ENCODE assay signal across 22 cellular contexts in genomic region chr5:168694289-168694688, GRCh38.
DNase-seq lines count a peak whose midpoint lies in the region; ATAC-seq, FAIRE-seq and TF ChIP-seq lines count a peak whose summit lies in the region.
"Had no signal": no experiment of that assay in that cellular context is flagged by ENCODE, and none has a peak within 500 bp of the region (broad histone marks: within the 10 kb centered on the region; RNA-seq: fewer than 3 reads in every experiment).

No MANE protein-coding gene starts in this region.

- peaks cover 24% of the 10 kb centered on the region for H3K27me3 Mint-ChIP-seq in stimulated activated naive CD8-positive, alpha-beta T cell treated with anti-CD3 and anti-CD28 coated beads, Interleukin-15, amount 100 ng/mL, for 72 hours

- ATAC-seq in stimulated activated naive CD8-positive, alpha-beta T cell treated with anti-CD3 and anti-CD28 coated beads, Interleukin-15, Interleukin-2, amounts not matched to agents 100 U/mL and 50 U/mL, for 24 hours = peak; percentile 16
- no peak for ATAC-seq in stimulated activated naive CD8-positive, alpha-beta T cell treated with anti-CD3 and anti-CD28 coated beads, Interleukin-15, amount 100 ng/mL, for 72 hours
- ATAC-seq in K562 = no peak
- ATAC-seq: A549; CD8-positive, alpha-beta T cell had no signal

- H3K4me1 ChIP-seq in K562 (replicated peaks in 1 of 2; ENCODE audit: control insufficient read depth in 2 of 2, insufficient read depth in 2 of 2, low read length in 2 of 2) = peaks cover 6 to 11% of the 10 kb centered on the region in 2 experiments; a peak in 4 of 5 replicates
- H3K4me1 ChIP-seq: A549; BLaER1 treated with 17β-estradiol and CSF1 and Interleukin-3, amounts not matched to agents 10 nM and 100 nM had no signal

- H2AFZ ChIP-seq in K562 (ENCODE audit: low read depth, low read length) = no peak overlapping the region

- no peak overlapping the region for H3K4me2 ChIP-seq in K562 (ENCODE audit: insufficient read depth, low read length)
- H3K4me2 ChIP-seq: A549; BLaER1 treated with 17β-estradiol and CSF1 and Interleukin-3, amounts not matched to agents 10 nM and 100 nM had no signal

- H3K9me1 ChIP-seq in K562 (ENCODE audit: control insufficient read depth, insufficient read depth, low read length) = no peaks in the 10 kb centered on the region

- no peak for FAIRE-seq in K562 (lab: Jason Lieb, UNC)
- FAIRE-seq: A549, D721Med, G401.6, GM12891, GM19239 had no signal

- intact Hi-C loops in K562 (cut with micrococcal nuclease) = no loop called here
- intact Hi-C loops in posterior vena cava (cut with DNase I) = loop anchor here in 1 of 2 donors (10.0 kb wide), 1 partner anchor 871 kb away; no protein-coding TSS in a partner anchor

- no peak overlapping the region for H3K27ac ChIP-seq in K562 (ENCODE audit: extremely low read depth, low read depth, low read length)
- H3K27ac ChIP-seq: 22Rv1; A549; BLaER1 treated with 17β-estradiol and CSF1 and Interleukin-3, amounts not matched to agents 10 nM and 100 nM; C4-2B had no signal

- TF ChIP-seq POLR2A in K562 (conservative IDR thresholded peaks at IDR 0.05) = no peak

- no peaks in the 10 kb centered on the region for H4K20me1 ChIP-seq in K562 (replicated peaks; ENCODE audit: control insufficient read depth, insufficient read depth, low read length)
- H4K20me1 ChIP-seq: BLaER1 treated with 17β-estradiol and CSF1 and Interleukin-3, amounts not matched to agents 10 nM and 100 nM had no signal

- TF ChIP-seq CTCF in K562 (IDR thresholded peaks at IDR 0.05 in 2 of 3, conservative IDR thresholded peaks at IDR 0.05 in 1 of 3; ENCODE audit: insufficient read depth in 2 of 3, low read depth in 1 of 3, low read length in 3 of 3) = no peak

- CTCF ChIA-PET in K562 (lab: Yijun Ruan, JAX; ENCODE audit: low intra/inter-chr PET ratio) = no interaction called here

- in situ Hi-C loops in K562 (cut with MboI) = loop anchor here (10.0 kb wide), 1 partner anchor 601 kb away; no protein-coding TSS in a partner anchor

- WGBS in K562 (ENCODE audit: insufficient coverage, low coverage, missing lambda C conversion rate) = 44% methylated on average over 1 of the region's 1 CpG

- H3K27ac Mint-ChIP-seq in stimulated activated naive CD8-positive, alpha-beta T cell treated with anti-CD3 and anti-CD28 coated beads, Interleukin-15, amount 100 ng/mL, for 72 hours = no peak overlapping the region
- H3K27ac Mint-ChIP-seq: B cell; CD4-positive, alpha-beta T cell; CD8-positive, alpha-beta T cell had no signal

- no peaks in the 10 kb centered on the region for H3K9me3 ChIP-seq in K562 (replicated peaks; ENCODE audit: control insufficient read depth, insufficient read depth, low read depth, low read length)
- H3K9me3 ChIP-seq: A549; BLaER1 treated with 17β-estradiol and CSF1 and Interleukin-3, amounts not matched to agents 10 nM and 100 nM had no signal

- H3K4me3 Mint-ChIP-seq in stimulated activated naive CD8-positive, alpha-beta T cell treated with anti-CD3 and anti-CD28 coated beads, Interleukin-15, amount 100 ng/mL, for 72 hours = no peak overlapping the region
- H3K4me3 Mint-ChIP-seq: B cell; CD4-positive, alpha-beta T cell; CD8-positive, alpha-beta T cell had no signal

- H3K9me3 Mint-ChIP-seq in stimulated activated naive CD8-positive, alpha-beta T cell treated with anti-CD3 and anti-CD28 coated beads, Interleukin-15, amount 100 ng/mL, for 72 hours = no peaks in the 10 kb centered on the region
- H3K9me3 Mint-ChIP-seq: CD4-positive, alpha-beta T cell; CD8-positive, alpha-beta T cell had no signal

- H3K4me3 ChIP-seq in K562 = no peak overlapping the region
- H3K4me3 ChIP-seq: A549; BLaER1 treated with 17β-estradiol and CSF1 and Interleukin-3, amounts not matched to agents 10 nM and 100 nM had no signal

- POLR2A ChIA-PET in K562 (lab: Yijun Ruan, JAX) = interaction anchor here (0.6 to 0.8 kb wide), 2 partner anchors 171 to 491 kb away, joined by 3 read pairs; no protein-coding TSS in a partner anchor

- no peak for TF ChIP-seq RAD21 in K562 (CRISPR knock-in tag; conservative IDR thresholded peaks at IDR 0.05 in 1 of 2, IDR thresholded peaks at IDR 0.05 in 1 of 2)

- no peaks in the 10 kb centered on the region for H3K79me2 ChIP-seq in K562 (ENCODE audit: control insufficient read depth, insufficient read depth, low read length)

- no peaks in the 10 kb centered on the region for H3K4me1 Mint-ChIP-seq in stimulated activated naive CD8-positive, alpha-beta T cell treated with anti-CD3 and anti-CD28 coated beads, Interleukin-15, amount 100 ng/mL, for 72 hours
- H3K4me1 Mint-ChIP-seq: B cell had no signal

- H3K36me3 ChIP-seq in K562 (ENCODE audit: control insufficient read depth, insufficient read depth, low read length) = no peaks in the 10 kb centered on the region
- H3K36me3 ChIP-seq: BLaER1 treated with 17β-estradiol and CSF1 and Interleukin-3, amounts not matched to agents 10 nM and 100 nM had no signal

- BruUV-seq in K562 (replicated peaks; lab: Mats Ljungman, UMichigan) = no TSS peak

- peaks cover 3 to 9% of the 10 kb centered on the region in 2 experiments; a peak in 3 of 5 replicates for H3K27me3 ChIP-seq in K562 (ENCODE audit: control insufficient read depth in 2 of 2, insufficient read depth in 2 of 2, low read length in 2 of 2)
- H3K27me3 ChIP-seq: BLaER1 treated with 17β-estradiol and CSF1 and Interleukin-3, amounts not matched to agents 10 nM and 100 nM had no signal

- no peak overlapping the region for H3K9ac ChIP-seq in K562 (ENCODE audit: insufficient read depth in 1 of 2, low read depth in 2 of 2, low read length in 2 of 2)
- H3K9ac ChIP-seq: BLaER1 treated with 17β-estradiol and CSF1 and Interleukin-3, amounts not matched to agents 10 nM and 100 nM had no signal

- no peak for TF ChIP-seq EP300 in K562 (IDR thresholded peaks at IDR 0.05; ENCODE audit: low read length)

- DNase-seq in stimulated activated naive CD8-positive, alpha-beta T cell treated with anti-CD3 and anti-CD28 coated beads, Interleukin-15, Interleukin-2, amounts not matched to agents 100 U/mL and 50 U/mL, for 24 hours = no peak
- no peak for DNase-seq in stimulated activated naive CD8-positive, alpha-beta T cell treated with anti-CD3 and anti-CD28 coated beads, Interleukin-15, amount 100 ng/mL, for 72 hours
- no peak for DNase-seq in K562 (ENCODE audit: extremely low read depth in 1 of 4, low spot score in 3 of 4)
- DNase-seq in posterior vena cava (ENCODE audit: low spot score) = peak; percentile 3
- DNase-seq in NCI-H82 (lab: John Stamatoyannopoulos, UW) = no peak
- DNase-seq in COLO829 (ENCODE audit: low spot score) = no peak
- DNase-seq: AML-193; Calu3; CD4-positive, alpha-beta T cell; CD8-positive, alpha-beta T cell; COR-L47; DMS79 treated with DMSO at 0.1 percent for 48 hours; GF-D8 had no signal

TF ChIP-seq in K562, 482 proteins besides CTCF, POLR2A, EP300 and RAD21:
- TF ChIP-seq ZKSCAN8 (CRISPR knock-in tag; IDR thresholded peaks at IDR 0.05) (peak; percentile 60; the same call in 1 of the 2 replicates), PRMT5 (CRISPR knock-in tag; IDR thresholded peaks at IDR 0.05) (no peak)
